In the genomic region with DNA sequence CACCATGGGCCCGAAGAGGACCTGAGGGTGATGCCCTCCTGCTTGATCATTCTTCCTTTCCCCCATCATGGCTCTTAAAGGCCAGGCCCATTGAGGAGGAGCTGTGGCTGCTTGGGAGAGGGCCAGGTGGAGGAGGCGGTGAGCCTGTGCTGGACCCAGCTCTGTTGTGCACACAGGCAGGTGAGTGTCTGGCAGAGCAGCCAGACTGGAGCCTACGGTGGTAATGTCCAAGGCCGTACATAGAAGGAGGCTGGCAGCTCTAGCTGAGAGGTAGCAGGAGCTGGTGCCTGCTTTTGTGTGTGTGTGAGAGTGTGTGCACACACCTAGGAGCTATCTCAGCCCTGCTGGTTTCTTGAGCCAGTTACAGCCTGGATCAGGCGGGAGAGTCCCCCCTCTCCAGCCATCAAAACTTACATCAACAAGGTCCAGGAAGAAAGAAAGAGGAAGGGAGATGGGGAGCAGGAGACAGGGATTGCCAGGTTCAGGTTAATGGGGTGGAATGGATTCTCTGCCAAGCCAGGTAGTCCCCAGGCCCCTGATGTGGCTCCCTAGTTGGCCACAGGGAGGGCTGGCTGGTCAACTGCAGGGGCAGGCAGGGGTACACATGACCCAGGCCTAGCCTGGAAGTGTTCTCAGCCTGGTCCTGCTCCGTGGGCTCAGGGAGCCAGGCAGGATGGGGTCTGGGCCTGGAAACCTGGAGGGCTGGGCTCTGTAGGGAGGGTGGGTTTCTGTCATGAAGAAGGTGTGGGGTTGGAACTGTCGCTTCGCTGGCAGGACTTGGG, we compare ENCODE assay signal across 11 cellular contexts.
DNase-seq lines count a peak whose midpoint lies in the region; ATAC-seq, FAIRE-seq and TF ChIP-seq lines count a peak whose summit lies in the region.
"Had no signal": no experiment of that assay in that cellular context is flagged by ENCODE, and none has a peak within 500 bp of the region (broad histone marks: within the 10 kb centered on the region; RNA-seq: fewer than 3 reads in every experiment).

No MANE protein-coding gene starts in this region.

- H3K27ac ChIP-seq in HepG2 (ENCODE audit: extremely low read length, insufficient read depth, low read length) (no peak overlapping the region), right lobe of liver (no peak overlapping the region), RWPE1 (peak overlapping the region; percentile 17; the same call in 1 of the 2 replicates), mesendoderm (ENCODE audit: low read depth, low read length) (no peak overlapping the region), OCI-LY7 (ENCODE audit: low read depth, low read length, poor library complexity, severe bottlenecking) (no peak overlapping the region), gastrocnemius medialis (no peak overlapping the region)

- H3K9me2 ChIP-seq in OCI-LY7 (ENCODE audit: insufficient read depth, low read length), result no peaks in the 10 kb centered on the region

- no peak overlapping the region for H2BK120ac ChIP-seq in mesendoderm (ENCODE audit: low read depth, low read length)

- H3K9ac ChIP-seq in HepG2 (ENCODE audit: insufficient read depth, low read depth, low read length), result no peak overlapping the region
- H3K9ac ChIP-seq in mesendoderm (ENCODE audit: low read length), result peak overlapping the region; percentile 13

- POLR2A ChIA-PET in HepG2 (lab: Yijun Ruan, JAX), result no interaction called here
- POLR2A ChIA-PET in RWPE1 (lab: Yijun Ruan, JAX; ENCODE audit: low non-redundant PET), result no interaction called here
- POLR2A ChIA-PET in OCI-LY7 (lab: Charles Lee), result no interaction called here

- H2BK15ac ChIP-seq in mesendoderm (replicated peaks; ENCODE audit: low read depth), result no peak overlapping the region

- intact Hi-C loops in HepG2 (cut with micrococcal nuclease; ENCODE audit: unreplicated experiment), result no loop called here
- intact Hi-C loops in right lobe of liver (cut with DNase I), result no loop called here
- intact Hi-C loops in OCI-LY7 (cut with micrococcal nuclease; ENCODE audit: unreplicated experiment), result no loop called here
- intact Hi-C loops in gastrocnemius medialis (cut with DNase I; ENCODE audit: low total_unique reads), result no loop called here

- H3K79me2 ChIP-seq in HepG2 (ENCODE audit: insufficient read depth, low read length) (no peaks in the 10 kb centered on the region), mesendoderm (ENCODE audit: control insufficient read depth, insufficient read depth, low read length) (peaks cover 19% of the 10 kb centered on the region), OCI-LY7 (ENCODE audit: insufficient read depth, low read depth, low read length) (no peaks in the 10 kb centered on the region)

- H2AFZ ChIP-seq in HepG2 (ENCODE audit: low read length), result no peak overlapping the region
- no peak overlapping the region for H2AFZ ChIP-seq in OCI-LY7 (ENCODE audit: low read length)

- FAIRE-seq in HepG2 (lab: Jason Lieb, UNC), result no peak
- FAIRE-seq: colon had no signal

- TF ChIP-seq EP300 in HepG2 (IDR thresholded peaks at IDR 0.05; ENCODE audit: low read depth in 2 of 2, low read length in 2 of 2) (no peak), HepG2 (CRISPR knock-in tag; IDR thresholded peaks at IDR 0.05; ENCODE audit: borderline replicate concordance) (no peak)

- H3K4me1 ChIP-seq in HepG2 (ENCODE audit: insufficient read depth, low read length) (peaks cover 6% of the 10 kb centered on the region), right lobe of liver (no peaks in the 10 kb centered on the region), mesendoderm (ENCODE audit: control insufficient read depth, low read depth, low read length) (peaks cover 2% of the 10 kb centered on the region), OCI-LY7 (ENCODE audit: insufficient read depth, low read length, poor library complexity, severe bottlenecking) (peaks cover 12% of the 10 kb centered on the region), gastrocnemius medialis (no peaks in the 10 kb centered on the region)

- no peaks in the 10 kb centered on the region for H3K27me3 ChIP-seq in HepG2 (ENCODE audit: control insufficient read depth in 1 of 2, insufficient read depth in 2 of 2, low read length in 2 of 2)
- no peaks in the 10 kb centered on the region for H3K27me3 ChIP-seq in right lobe of liver
- no peaks in the 10 kb centered on the region for H3K27me3 ChIP-seq in mesendoderm (ENCODE audit: insufficient read depth, low read length, poor library complexity)
- H3K27me3 ChIP-seq in gastrocnemius medialis, result peaks cover 0 to 3% (median 0%) of the 10 kb centered on the region in 3 donors

- BruUV-seq in HepG2 (replicated peaks; lab: Mats Ljungman, UMichigan) (no TSS peak), OCI-LY7 (replicated peaks; lab: Mats Ljungman, UMichigan) (no TSS peak)

- TF ChIP-seq POLR2A in HepG2 (IDR thresholded peaks at IDR 0.05; ENCODE audit: insufficient read depth in 1 of 2, low read depth in 2 of 2, low read length in 2 of 2) (no peak), right lobe of liver (IDR thresholded peaks at IDR 0.05) (no peak), gastrocnemius medialis (IDR thresholded peaks at IDR 0.05) (no peak)

- DNase-seq in HepG2 (ENCODE audit: low spot score), result peak; percentile 17
- no peak for DNase-seq in right lobe of liver
- DNase-seq in RWPE1 (ENCODE audit: low spot score), result no peak
- DNase-seq in mesendoderm, result no peak
- DNase-seq in foreskin fibroblast, result no peak
- no peak for DNase-seq in mucosa of gallbladder (ENCODE audit: low spot score)
- no peak for DNase-seq in OCI-LY7 (ENCODE audit: low spot score)
- no peak for DNase-seq in gastrocnemius medialis
- DNase-seq: activated CD8-positive, alpha-beta T cell treated with anti-CD3 and anti-CD28 coated beads for 36 hours had no signal

- no peak for TF ChIP-seq RAD21 in HepG2 (CRISPR knock-in tag; IDR thresholded peaks at IDR 0.05)

- H3K4me3 ChIP-seq in HepG2 (replicated peaks in 1 of 3; ENCODE audit: insufficient read depth in 1 of 3, low read depth in 2 of 3, low read length in 3 of 3) (no peak overlapping the region), right lobe of liver (no peak overlapping the region), mesendoderm (ENCODE audit: low read length) (no peak overlapping the region), foreskin fibroblast (ENCODE audit: low read depth in 1 of 2, low read length in 2 of 2) (no peak overlapping the region), OCI-LY7 (ENCODE audit: low read depth, low read length, poor library complexity, severe bottlenecking) (no peak overlapping the region), gastrocnemius medialis (no peak overlapping the region)

- H3K9me3 ChIP-seq in HepG2 (ENCODE audit: low read length) (no peaks in the 10 kb centered on the region), right lobe of liver (no peaks in the 10 kb centered on the region), OCI-LY7 (ENCODE audit: low read length) (peaks cover 5% of the 10 kb centered on the region; the same call in 1 of the 2 replicates), gastrocnemius medialis (no peaks in the 10 kb centered on the region)

- H3K23ac ChIP-seq in mesendoderm (ENCODE audit: low read length), result no peak overlapping the region

- no peaks in the 10 kb centered on the region for H3K36me3 ChIP-seq in HepG2 (replicated peaks in 1 of 2; ENCODE audit: control insufficient read depth in 1 of 2, insufficient read depth in 2 of 2, low read length in 2 of 2)
- no peaks in the 10 kb centered on the region for H3K36me3 ChIP-seq in right lobe of liver
- H3K36me3 ChIP-seq in mesendoderm (ENCODE audit: control insufficient read depth, insufficient read depth, low read length), result no peaks in the 10 kb centered on the region
- peaks cover 16% of the 10 kb centered on the region for H3K36me3 ChIP-seq in OCI-LY7 (ENCODE audit: insufficient read depth, low read length)
- no peaks in the 10 kb centered on the region for H3K36me3 ChIP-seq in gastrocnemius medialis

- H3K4me2 ChIP-seq in HepG2 (ENCODE audit: low read depth, low read length), result no peak overlapping the region
- H3K4me2 ChIP-seq in mesendoderm (ENCODE audit: low read length), result no peak overlapping the region
- H3K4me2 ChIP-seq in OCI-LY7 (ENCODE audit: low read length), result no peak overlapping the region

- no peak overlapping the region for H3K18ac ChIP-seq in mesendoderm (ENCODE audit: low read length)

- H4K8ac ChIP-seq in mesendoderm (ENCODE audit: low read depth, low read length), result no peak overlapping the region

- in situ Hi-C loops in HepG2 (cut with HindIII; ENCODE audit: extremely low pct_ligation_motif_present, low pct_unique_long_range_greater_than_20kb), result no loop called here
- in situ Hi-C loops in gastrocnemius medialis (cut with MboI; ENCODE audit: low sequenced_read_pairs in 4 of 4), result no loop called here

- H3K79me1 ChIP-seq in mesendoderm (ENCODE audit: low read length), result peaks cover 20% of the 10 kb centered on the region

- WGBS in HepG2 (ENCODE audit: low lambda C conversion rate), result 37% methylated on average over 7 of the region's 8 CpGs
- 61% methylated on average over 3 of the region's 8 CpGs for WGBS in right lobe of liver (ENCODE audit: insufficient coverage, low coverage, low lambda C conversion rate, missing lambda C conversion rate)
- no CpG with 5 or more reads among the region's 8 CpGs for WGBS in mesendoderm (ENCODE audit: extremely low coverage, insufficient coverage, low lambda C conversion rate)

- H4K20me1 ChIP-seq in HepG2 (ENCODE audit: insufficient read depth, low read length) (0 out of 2 replicates have a peak, but pooled peaks cover 2% of the 10 kb centered on the region), OCI-LY7 (ENCODE audit: insufficient read depth, low read length) (no peaks in the 10 kb centered on the region)

- TF ChIP-seq CTCF in HepG2 (CRISPR knock-in tag; IDR thresholded peaks at IDR 0.05) (no peak), right lobe of liver (IDR thresholded peaks at IDR 0.05) (no peak), RWPE1 (conservative IDR thresholded peaks at IDR 0.05; ENCODE audit: low read depth) (no peak), foreskin fibroblast (IDR thresholded peaks at IDR 0.05; ENCODE audit: low read depth, low read length) (no peak), OCI-LY7 (conservative IDR thresholded peaks at IDR 0.05; ENCODE audit: low read length) (no peak), gastrocnemius medialis (IDR thresholded peaks at IDR 0.05 in 4 of 5, conservative IDR thresholded peaks at IDR 0.05 in 1 of 5) (no peak)

- ATAC-seq in HepG2, result peak; percentile 74
- no peak for ATAC-seq in right lobe of liver
- no peak for ATAC-seq in gastrocnemius medialis
- ATAC-seq: activated CD8-positive, alpha-beta T cell treated with anti-CD3 and anti-CD28 coated beads for 36 hours; esophagus mucosa had no signal

- CTCF ChIA-PET in HepG2 (lab: Yijun Ruan, JAX; ENCODE audit: low intra/inter-chr PET ratio, low total read pairs) (no interaction called here), RWPE1 (lab: Yijun Ruan, JAX) (interaction anchor here (0.6 kb wide), 1 partner anchor 75 kb away, joined by 3 read pairs; no protein-coding TSS in a partner anchor), OCI-LY7 (lab: Charles Lee; ENCODE audit: unreplicated experiment) (no interaction called here)

- no peak overlapping the region for H3K4ac ChIP-seq in mesendoderm (ENCODE audit: low read depth, low read length)

- no peak overlapping the region for H4K5ac ChIP-seq in mesendoderm (ENCODE audit: low read length)

- peak overlapping the region; percentile 25 for H3K56ac ChIP-seq in mesendoderm (ENCODE audit: low read length)

- no peak overlapping the region for H2AK5ac ChIP-seq in mesendoderm (ENCODE audit: low read length)

- no peak overlapping the region for H2BK5ac ChIP-seq in mesendoderm (ENCODE audit: low read length)

TF ChIP-seq in HepG2, 621 proteins besides CTCF, POLR2A, EP300 and RAD21 (continues in another document):
- TF ChIP-seq ZNF879 (CRISPR knock-in tag; IDR thresholded peaks at IDR 0.05), result no peak
